8 cellular contexts compared by ENCODE assay signal in genomic region chr11:809287-810039, GRCh38. TPM values are rescaled to one million over a fixed set of nuclear protein-coding genes. Genes with fewer than 3 reads are reported as not detected.
DNase-seq lines count a peak whose midpoint lies in the region; ATAC-seq and TF ChIP-seq lines count a peak whose summit lies in the region.

TSS of gene RPLP2 (plus strand) at chr11:809967. CDS start at chr11:810235, 268 bp downstream.

- TF ChIP-seq CTCF in WERI-Rb-1 (IDR thresholded peaks at IDR 0.05; ENCODE audit: low read depth, low read length) (no peak), mammary epithelial cell (conservative IDR thresholded peaks at IDR 0.05 in 1 of 2, IDR thresholded peaks at IDR 0.05 in 1 of 2; ENCODE audit: extremely low read depth in 1 of 2, insufficient read depth in 1 of 2, low read depth in 1 of 2, low read length in 2 of 2) (no peak), smooth muscle cell (IDR thresholded peaks at IDR 0.05; ENCODE audit: borderline replicate concordance, insufficient read depth, poor library complexity, severe bottlenecking) (no peak)

- H3K4me3 ChIP-seq in ACC112 (ENCODE audit: low read depth, low read length) (peak within 1 kb of the TSS; percentile 95), WERI-Rb-1 (ENCODE audit: low read depth, low read length) (peak within 1 kb of the TSS; percentile 64), mammary epithelial cell (replicated peaks in 1 of 3; ENCODE audit: insufficient read depth in 1 of 3, low read depth in 2 of 3, low read length in 3 of 3) (peak within 1 kb of the TSS; percentile 86 to 94 (median 91)), smooth muscle cell (peak within 1 kb of the TSS; percentile 95)

- H2AFZ ChIP-seq in ACC112 (ENCODE audit: low read length, unreplicated experiment) = peak within 1 kb of the TSS; percentile 36
- H2AFZ ChIP-seq in mammary epithelial cell (ENCODE audit: low read depth, low read length) = peak within 1 kb of the TSS; percentile 93
- peak within 1 kb of the TSS; percentile 36 for H2AFZ ChIP-seq in smooth muscle cell (ENCODE audit: low read depth)

- CTCF ChIA-PET in mammary epithelial cell (lab: Charles Lee; ENCODE audit: low non-redundant PET) = no interaction called here

- dilution Hi-C loops in mammary epithelial cell (cut with HindIII; ENCODE audit: low sequenced_read_pairs) = loop anchor here (5.0 to 10.0 kb wide), 3 partner anchors 33 to 305 kb away; partner anchors contain the start of genes POLR2L, RNH1 and TSPAN4

- intact Hi-C loops in mammary epithelial cell (cut with micrococcal nuclease) = loop anchor here (1.0 to 5.0 kb wide), 2 partner anchors 10 to 33 kb away; partner anchors contain the start of genes POLR2L and TSPAN4

- DNase-seq in NCI-H2227 (lab: John Stamatoyannopoulos, UW; ENCODE audit: unreplicated experiment) (peak; percentile 100), WERI-Rb-1 (peak; percentile 96), mammary epithelial cell (peak; percentile 97), iPS-NIHi7 (ENCODE audit: extremely low spot score) (peak; percentile 93), smooth muscle cell (lab: John Stamatoyannopoulos, UW; ENCODE audit: unreplicated experiment) (peak; percentile 99)

- no peaks in the 10 kb centered on the region for H4K20me1 ChIP-seq in mammary epithelial cell (ENCODE audit: insufficient read depth, low read length)
- H4K20me1 ChIP-seq in smooth muscle cell (ENCODE audit: low read depth) = peaks cover 35% of the 10 kb centered on the region

- WGBS in mammary epithelial cell (ENCODE audit: low coverage, missing lambda C conversion rate) = 13% methylated on average over 1 of the region's 81 CpGs
- WGBS in smooth muscle cell (ENCODE audit: low lambda C conversion rate) = under 1% methylated on average over 73 of the region's 81 CpGs

- peaks cover 17% of the 10 kb centered on the region; the same call in 1 of the 2 replicates for H3K36me3 ChIP-seq in ACC112 (ENCODE audit: insufficient read depth, low read length)
- peaks cover 41% of the 10 kb centered on the region for H3K36me3 ChIP-seq in WERI-Rb-1
- peaks cover 23% of the 10 kb centered on the region for H3K36me3 ChIP-seq in mammary epithelial cell (ENCODE audit: insufficient read depth, low read length)
- H3K36me3 ChIP-seq in smooth muscle cell (ENCODE audit: low read depth) = no peaks in the 10 kb centered on the region

- BruUV-seq in mammary epithelial cell (replicated peaks; lab: Mats Ljungman, UMichigan) = no TSS peak

- peaks cover 36% of the 10 kb centered on the region for H3K79me2 ChIP-seq in ACC112 (ENCODE audit: control insufficient read depth, insufficient read depth, low read length, unreplicated experiment)
- peaks cover 57% of the 10 kb centered on the region for H3K79me2 ChIP-seq in mammary epithelial cell (ENCODE audit: insufficient read depth, low read length)
- peaks cover 38% of the 10 kb centered on the region for H3K79me2 ChIP-seq in smooth muscle cell (ENCODE audit: low read depth)

- in situ Hi-C loops in mammary epithelial cell (cut with MboI; ENCODE audit: low sequenced_read_pairs in 2 of 2) = no loop called here

- ATAC-seq in GM18873 (IDR thresholded peaks at IDR 0.05; ENCODE audit: low FRiP score, unreplicated experiment) (peak; percentile 72), HG03139 (IDR thresholded peaks at IDR 0.05; ENCODE audit: unreplicated experiment) (peak; percentile 58)

- H3K27me3 ChIP-seq in ACC112 (ENCODE audit: insufficient read depth, low read length) (no peaks in the 10 kb centered on the region), WERI-Rb-1 (ENCODE audit: insufficient read depth, low read depth, severe bottlenecking) (no peaks in the 10 kb centered on the region), mammary epithelial cell (ENCODE audit: insufficient read depth, low read length) (no peaks in the 10 kb centered on the region), smooth muscle cell (ENCODE audit: low read depth) (no peaks in the 10 kb centered on the region)

- H3K4me1 ChIP-seq in ACC112 (ENCODE audit: control insufficient read depth, insufficient read depth, low read length, unreplicated experiment) (peaks cover 16% of the 10 kb centered on the region), mammary epithelial cell (ENCODE audit: insufficient read depth, low read length) (peaks cover 22% of the 10 kb centered on the region), smooth muscle cell (ENCODE audit: low read depth) (peaks cover 19% of the 10 kb centered on the region)

- H3K4me2 ChIP-seq in mammary epithelial cell (ENCODE audit: insufficient read depth, low read depth, low read length) (peak within 1 kb of the TSS; percentile 92), smooth muscle cell (peak within 1 kb of the TSS; percentile 99)

- peak within 1 kb of the TSS; percentile 98 for H3K27ac ChIP-seq in ACC112 (ENCODE audit: low read depth, low read length)
- peak within 1 kb of the TSS; percentile 100 for H3K27ac ChIP-seq in WERI-Rb-1
- peak within 1 kb of the TSS; percentile 93 for H3K27ac ChIP-seq in mammary epithelial cell (ENCODE audit: insufficient read depth, low read depth, low read length)
- H3K27ac ChIP-seq in smooth muscle cell (ENCODE audit: low read depth) = peak within 1 kb of the TSS; percentile 98

- H3K9me3 ChIP-seq in WERI-Rb-1 (ENCODE audit: severe bottlenecking) = no peaks in the 10 kb centered on the region
- no peaks in the 10 kb centered on the region for H3K9me3 ChIP-seq in mammary epithelial cell (replicated peaks; ENCODE audit: insufficient read depth, low read length)
- no peaks in the 10 kb centered on the region for H3K9me3 ChIP-seq in smooth muscle cell (replicated peaks; ENCODE audit: low read depth)

- H3K9ac ChIP-seq in mammary epithelial cell (ENCODE audit: insufficient read depth, low read length) = peak within 1 kb of the TSS; percentile 93
- peak within 1 kb of the TSS; percentile 98 for H3K9ac ChIP-seq in smooth muscle cell (ENCODE audit: low read depth)

- peaks cover 11% of the 10 kb centered on the region for H3F3A ChIP-seq in smooth muscle cell (ENCODE audit: low read depth)

RNA-seq across cellular contexts. Expression of gene RPLP2, which starts in this region (rescaled TPM):
- total RNA-seq in mammary epithelial cell = 1,000 to 10,000 TPM in 1 of 2 donors, 100 to 1,000 TPM in 1; 135 to 1,487 TPM
- 1,296 TPM for polyA plus RNA-seq in mammary epithelial cell
- polyA minus RNA-seq in mammary epithelial cell = 737 TPM
- 472 and 511 TPM in 2 replicates for total RNA-seq in smooth muscle cell
- polyA plus RNA-seq in smooth muscle cell = 622 and 701 TPM in 2 replicates

Comparison
In these comparisons a context has a peak if more than half of its experiments do, and no peak if none do; other contexts are left out.
1. Peak in every context shown above with its lines: DNase-seq, ATAC-seq, H3K4me3 ChIP-seq and H3K27ac ChIP-seq.
2. H2AFZ ChIP-seq: peak in every context shown above with its lines; median percentile 93 in mammary epithelial cell; 36 in ACC112; 36 in smooth muscle cell.